Comparison of ENCODE assay signal across 27 cellular contexts in the genomic region with DNA sequence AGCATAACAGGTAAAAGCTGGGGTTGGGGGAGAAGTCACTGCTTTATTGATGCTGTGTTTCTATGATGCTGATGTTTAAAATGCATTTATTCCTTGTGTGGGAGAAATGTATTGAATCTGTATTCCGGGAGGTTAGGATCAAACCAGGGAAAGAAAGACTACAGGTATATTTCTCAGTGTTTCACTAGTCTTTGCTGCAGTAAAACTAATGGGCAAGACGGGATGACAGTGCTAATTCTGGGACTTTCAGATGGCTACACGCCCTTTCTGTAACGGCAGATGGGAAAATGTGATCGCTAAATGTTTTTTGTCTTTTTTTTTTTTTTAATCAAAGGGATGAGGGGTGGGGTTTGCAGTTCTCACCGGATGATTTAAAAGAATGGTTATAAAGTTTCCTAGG. TPM values are rescaled to one million over a fixed set of nuclear protein-coding genes. Genes with fewer than 3 reads are reported as not detected.
DNase-seq lines count a peak whose midpoint lies in the region; FAIRE-seq and TF ChIP-seq lines count a peak whose summit lies in the region.
"Had no signal": no experiment of that assay in that cellular context is flagged by ENCODE, and none has a peak within 500 bp of the region (broad histone marks: within the 10 kb centered on the region; RNA-seq: fewer than 3 reads in every experiment).

No MANE protein-coding gene starts in this region.

- DNase-seq in astrocyte (ENCODE audit: low read depth): no peak
- DNase-seq in mesothelial cell of epicardium (ENCODE audit: low spot score in 2 of 2, unreplicated experiment in 2 of 2): no peak
- no peak for DNase-seq in stimulated activated CD4-positive, alpha-beta T cell treated with anti-CD3 and anti-CD28 coated beads, Interleukin-12 subunit alpha, Interleukin-12 subunit beta, amount 100 ng/mL, for 4 hours
- no peak for DNase-seq in KBM-7
- DNase-seq in stimulated activated CD4-positive, alpha-beta T cell treated with anti-CD3 and anti-CD28 coated beads, Interleukin-1b, Interleukin-23, amount 100 ng/mL, for 48 hours: no peak
- no peak for DNase-seq in LoVo (ENCODE audit: low spot score)
- DNase-seq: activated CD4-positive, alpha-beta memory T cell treated with anti-CD3 and anti-CD28 coated beads for 36 hours; activated CD4-positive, alpha-beta T cell treated with anti-CD3 and anti-CD28 coated beads for 1 hour; activated CD8-positive, alpha-beta memory T cell treated with anti-CD3 and anti-CD28 coated beads, Interleukin-2, amount 50 U/mL, for 4 hours; activated naive CD4-positive, alpha-beta T cell treated with Interleukin-2 at 50 U/mL for 16 hours; body of pancreas; COR-L47; DMS53; effector CD8-positive, alpha-beta T cell; NCI-H1092; NCI-H226; stimulated activated CD4-positive, alpha-beta T cell treated with anti-CD3 and anti-CD28 coated beads, Interleukin-15, amount 100 ng/mL, for 24 hours; T-helper 17 cell had no signal

- H3K27ac Mint-ChIP-seq in astrocyte (ENCODE audit: unreplicated experiment): no peak overlapping the region
- H3K27ac Mint-ChIP-seq in mesothelial cell of epicardium: peak overlapping the region; percentile 74
- H3K27ac Mint-ChIP-seq: activated CD4-positive, alpha-beta memory T cell treated with anti-CD3 and anti-CD28 coated beads for 36 hours; IgD-negative memory B cell; memory B cell; stimulated activated memory B cell treated with anti-CD40 and anti-IgM and Interleukin-4, amounts not matched to agents 10 μg/mL and 1 μg/mL and 100 μg/mL, for 72 hours; T-helper 17 cell had no signal

- H3K4me3 ChIP-seq in astrocyte (ENCODE audit: insufficient read depth, low read depth, low read length) (no peak overlapping the region), ectodermal cell (ENCODE audit: insufficient read depth, low read depth, low read length) (peak overlapping the region; percentile 4), subcutaneous abdominal adipose tissue (ENCODE audit: low read depth in 1 of 5, low read length in 5 of 5) (peak overlapping the region; percentile 3 to 46 (median 37))
- H3K4me3 ChIP-seq: body of pancreas, prostate gland had no signal

- FAIRE-seq in astrocyte (lab: Jason Lieb, UNC): no peak
- FAIRE-seq: colon had no signal

- H3K4me1 ChIP-seq in astrocyte (ENCODE audit: insufficient read depth, low read length) (peaks cover 6% of the 10 kb centered on the region), ectodermal cell (ENCODE audit: control insufficient read depth, insufficient read depth, low read length) (no peaks in the 10 kb centered on the region), subcutaneous abdominal adipose tissue (ENCODE audit: control insufficient read depth in 5 of 5, insufficient read depth in 5 of 5, low read length in 5 of 5) (peaks cover 0 to 18% (median 10%) of the 10 kb centered on the region in 5 donors)
- H3K4me1 ChIP-seq: body of pancreas, prostate gland had no signal

- H3K4me1 Mint-ChIP-seq in astrocyte (ENCODE audit: low read depth, unreplicated experiment): no peaks in the 10 kb centered on the region
- H3K4me1 Mint-ChIP-seq in mesothelial cell of epicardium: peaks cover 34% of the 10 kb centered on the region
- H3K4me1 Mint-ChIP-seq: IgD-negative memory B cell; memory B cell; stimulated activated memory B cell treated with anti-CD40 and anti-IgM and Interleukin-4, amounts not matched to agents 10 μg/mL and 1 μg/mL and 100 μg/mL, for 72 hours; T-helper 17 cell had no signal

- H4K20me1 ChIP-seq in astrocyte (ENCODE audit: insufficient read depth, low read length): no peaks in the 10 kb centered on the region

- H3K4me2 ChIP-seq in astrocyte (ENCODE audit: low read length): peak overlapping the region; percentile 42

- H3K9me3 Mint-ChIP-seq in astrocyte (ENCODE audit: unreplicated experiment): no peaks in the 10 kb centered on the region
- H3K9me3 Mint-ChIP-seq in mesothelial cell of epicardium: peaks cover 11% of the 10 kb centered on the region
- H3K9me3 Mint-ChIP-seq: memory B cell; stimulated activated memory B cell treated with anti-CD40 and anti-IgM and Interleukin-4, amounts not matched to agents 10 μg/mL and 1 μg/mL and 100 μg/mL, for 72 hours had no signal

- no peak overlapping the region for H3K4me3 Mint-ChIP-seq in astrocyte (ENCODE audit: unreplicated experiment)
- peak overlapping the region; percentile 65 for H3K4me3 Mint-ChIP-seq in mesothelial cell of epicardium
- H3K4me3 Mint-ChIP-seq: activated CD4-positive, alpha-beta memory T cell treated with anti-CD3 and anti-CD28 coated beads for 36 hours; IgD-negative memory B cell; memory B cell; stimulated activated memory B cell treated with anti-CD40 and anti-IgM and Interleukin-4, amounts not matched to agents 10 μg/mL and 1 μg/mL and 100 μg/mL, for 72 hours; T-helper 17 cell had no signal

- H3K36me3 Mint-ChIP-seq in astrocyte (ENCODE audit: low read depth, unreplicated experiment) (no peaks in the 10 kb centered on the region), mesothelial cell of epicardium (peaks cover 7% of the 10 kb centered on the region)
- H3K36me3 Mint-ChIP-seq: activated CD4-positive, alpha-beta memory T cell treated with anti-CD3 and anti-CD28 coated beads for 36 hours; IgD-negative memory B cell; memory B cell; stimulated activated memory B cell treated with anti-CD40 and anti-IgM and Interleukin-4, amounts not matched to agents 10 μg/mL and 1 μg/mL and 100 μg/mL, for 72 hours had no signal

- H3K27me3 ChIP-seq in astrocyte (ENCODE audit: insufficient read depth, low read length) (no peaks in the 10 kb centered on the region), ectodermal cell (ENCODE audit: control insufficient read depth, insufficient read depth, low read length, poor library complexity, severe bottlenecking) (no peaks in the 10 kb centered on the region), subcutaneous abdominal adipose tissue (ENCODE audit: control insufficient read depth in 5 of 5, insufficient read depth in 4 of 5, low read length in 5 of 5) (no peaks in the 10 kb centered on the region)
- H3K27me3 ChIP-seq: body of pancreas had no signal

- no peaks in the 10 kb centered on the region for H3K79me2 ChIP-seq in astrocyte (ENCODE audit: insufficient read depth, low read length)

- 82 to 88% methylated on average over 6 of the region's 6 CpGs for WGBS in ectodermal cell, 2 experiments

- H3K9me3 ChIP-seq in astrocyte (ENCODE audit: insufficient read depth, low read depth, low read length) (no peaks in the 10 kb centered on the region), ectodermal cell (ENCODE audit: control insufficient read depth, low read length) (no peaks in the 10 kb centered on the region), subcutaneous abdominal adipose tissue (ENCODE audit: control insufficient read depth in 5 of 5, low read length in 5 of 5) (peaks cover 0 to 6% (median 0%) of the 10 kb centered on the region in 5 donors)
- H3K9me3 ChIP-seq: body of pancreas, prostate gland had no signal

- H3K9ac ChIP-seq in astrocyte (ENCODE audit: low read length) (no peak overlapping the region), subcutaneous abdominal adipose tissue (ENCODE audit: low read length in 5 of 5) (no peak overlapping the region)

- in situ Hi-C loops in KBM-7 (cut with MboI; ENCODE audit: low pct_unique_long_range_greater_than_20kb, low sequenced_read_pairs): no loop called here

- no peaks in the 10 kb centered on the region for H3K27me3 Mint-ChIP-seq in astrocyte (ENCODE audit: low read depth, unreplicated experiment)
- no peaks in the 10 kb centered on the region for H3K27me3 Mint-ChIP-seq in mesothelial cell of epicardium (ENCODE audit: low read depth)
- H3K27me3 Mint-ChIP-seq: activated CD4-positive, alpha-beta memory T cell treated with anti-CD3 and anti-CD28 coated beads for 36 hours; IgD-negative memory B cell; stimulated activated memory B cell treated with anti-CD40 and anti-IgM and Interleukin-4, amounts not matched to agents 10 μg/mL and 1 μg/mL and 100 μg/mL, for 72 hours; T-helper 17 cell had no signal

- TF ChIP-seq CTCF in astrocyte (IDR thresholded peaks at IDR 0.05; ENCODE audit: insufficient read depth, low read depth, low read length): no peak
- no peak for TF ChIP-seq CTCF in mesothelial cell of epicardium (IDR thresholded peaks at IDR 0.05; ENCODE audit: unreplicated experiment)

- no peaks in the 10 kb centered on the region for H3K36me3 ChIP-seq in astrocyte (ENCODE audit: insufficient read depth, low read length)
- H3K36me3 ChIP-seq in ectodermal cell (ENCODE audit: control insufficient read depth, insufficient read depth, low read length): no peaks in the 10 kb centered on the region
- no peaks in the 10 kb centered on the region for H3K36me3 ChIP-seq in subcutaneous abdominal adipose tissue (ENCODE audit: control insufficient read depth in 5 of 5, insufficient read depth in 5 of 5, low read length in 5 of 5)
- H3K36me3 ChIP-seq: prostate gland had no signal

- H3K27ac ChIP-seq in astrocyte (ENCODE audit: low read depth, low read length) (no peak overlapping the region), ectodermal cell (ENCODE audit: insufficient read depth, low read depth, low read length, poor library complexity, severe bottlenecking) (peak overlapping the region; percentile 38), subcutaneous abdominal adipose tissue (ENCODE audit: low read depth, low read length) (no peak overlapping the region)
- H3K27ac ChIP-seq: body of pancreas, prostate gland had no signal

- peak overlapping the region; percentile 48 for H2AFZ ChIP-seq in astrocyte (ENCODE audit: low read depth, low read length)

RNA-seq across cellular contexts. Expression of a gene that starts 0.4 kb away (rescaled TPM):
- 0.22 TPM in 1 of 2 replicates, not detected in the other for total RNA-seq in astrocyte
- 1.5 TPM for polyA plus RNA-seq in ectodermal cell (2013, experiment 1 of 4)
- polyA plus RNA-seq in ectodermal cell (2013, experiment 2 of 4): 1.8 TPM
- 1.4 TPM for polyA plus RNA-seq in ectodermal cell (2013, experiment 3 of 4)
- polyA plus RNA-seq in ectodermal cell (2013, experiment 4 of 4): 1.1 TPM
- 15.4 to 17.2 TPM (median 17.1 TPM) in 3 replicates for total RNA-seq in mesothelial cell of epicardium
- total RNA-seq: activated CD4-positive, alpha-beta memory T cell treated with anti-CD3 and anti-CD28 coated beads for 36 hours; body of pancreas; HT-29; prostate gland; Right ventricle myocardium inferior; T-helper 17 cell had no signal
- polyA plus RNA-seq: IgD-negative memory B cell had no signal

Comparison
In these comparisons a context has a peak if more than half of its experiments do, and no peak if none do; other contexts are left out.
1. RNA of a gene that starts 0.4 kb away (total RNA-seq): 15.4 to 17.2 TPM in mesothelial cell of epicardium; 0.22 TPM in astrocyte; every median in the first group is over 10 times any median in the second.